27 cellular contexts compared by ENCODE assay signal in genomic region chr2:98825043-98825350, GRCh38.
A peak's percentile ranks its signal among the peaks of the same experiment; 100 is the strongest.
DNase-seq lines count a peak whose midpoint lies in the region; ATAC-seq, FAIRE-seq and TF ChIP-seq lines count a peak whose summit lies in the region.
"Had no signal": no experiment of that assay in that cellular context is flagged by ENCODE, and none has a peak within 500 bp of the region (broad histone marks: within the 10 kb centered on the region; RNA-seq: fewer than 3 reads in every experiment).

No MANE protein-coding gene starts in this region.

- no peak overlapping the region for H3K4me3 Mint-ChIP-seq in CD4-positive, alpha-beta memory T cell
- H3K4me3 Mint-ChIP-seq: activated CD8-positive, alpha-beta T cell treated with anti-CD3 and anti-CD28 coated beads, Interleukin-2, amount 10 ng/mL, durations not matched to agents 7 days and 5 days had no signal

- peaks cover 0 to 1% of the 10 kb centered on the region in 2 donors for H3K27me3 Mint-ChIP-seq in CD4-positive, alpha-beta memory T cell
- H3K27me3 Mint-ChIP-seq: central memory CD8-positive, alpha-beta T cell had no signal

- H3K4me2 ChIP-seq in BLaER1 treated with 17β-estradiol and CSF1 and Interleukin-3, amounts not matched to agents 10 nM and 100 nM: peak overlapping the region in 7 of 11 experiments; percentile 7 to 79 (median 62); a peak in 10 of 22 replicates
- H3K4me2 ChIP-seq: BLaER1 had no signal

- H3K4me3 ChIP-seq in BLaER1 treated with 17β-estradiol and CSF1 and Interleukin-3, amounts not matched to agents 10 nM and 100 nM: no peak overlapping the region
- no peak overlapping the region for H3K4me3 ChIP-seq in CD4-positive, alpha-beta memory T cell (ENCODE audit: low read length in 2 of 2)
- H3K4me3 ChIP-seq in dorsolateral prefrontal cortex (no peak overlapping the region), gastrocnemius medialis (no peak overlapping the region), small intestine (ENCODE audit: low read depth in 1 of 2, low read length in 2 of 2) (no peak overlapping the region)
- H3K4me3 ChIP-seq: BLaER1, Peyer's patch, skin epidermis had no signal

- CTCF ChIA-PET in CD4-positive, alpha-beta memory T cell (lab: Charles Lee; ENCODE audit: partially characterized antibody): interaction anchor here (2.0 to 6.7 kb wide), 2 partner anchors 54 to 98 kb away, joined by 4 to 30 read pairs; no protein-coding TSS in a partner anchor

- H3K9ac ChIP-seq in BLaER1 treated with 17β-estradiol and CSF1 and Interleukin-3, amounts not matched to agents 10 nM and 100 nM: peak overlapping the region in 1 of 11 experiments; percentile 17; a peak in 2 of 22 replicates
- H3K9ac ChIP-seq: BLaER1 had no signal

- H3K27ac Mint-ChIP-seq in CD4-positive, alpha-beta memory T cell: peak overlapping the region in 6 of 7 donors; percentile 35 to 93 (median 66)
- H3K27ac Mint-ChIP-seq: activated CD8-positive, alpha-beta T cell treated with anti-CD3 and anti-CD28 coated beads, Interleukin-2, amount 10 ng/mL, durations not matched to agents 7 days and 5 days had no signal

- ATAC-seq in gastrocnemius medialis: no peak
- ATAC-seq in GM18909 (IDR thresholded peaks at IDR 0.05; ENCODE audit: poor library complexity, unreplicated experiment): no peak
- ATAC-seq: activated CD8-positive, alpha-beta T cell treated with anti-CD3 and anti-CD28 coated beads, Interleukin-2, amount 10 ng/mL, durations not matched to agents 7 days and 5 days; activated naive CD4-positive, alpha-beta T cell treated with anti-CD3 and anti-CD28 coated beads, Interleukin-2, amount 50 U/mL, for 72 hours; HCT116 had no signal

- peaks cover 45 to 78% (median 60%) of the 10 kb centered on the region in 4 donors for H3K4me1 Mint-ChIP-seq in CD4-positive, alpha-beta memory T cell

- H3K4me1 ChIP-seq in BLaER1 treated with 17β-estradiol and CSF1 and Interleukin-3, amounts not matched to agents 10 nM and 100 nM: peaks cover 17 to 39% (median 31%) of the 10 kb centered on the region in 10 experiments
- H3K4me1 ChIP-seq in CD4-positive, alpha-beta memory T cell (ENCODE audit: insufficient read depth, low read length): peaks cover 44% of the 10 kb centered on the region
- H3K4me1 ChIP-seq in gastrocnemius medialis (peaks cover 0 to 21% of the 10 kb centered on the region in 2 donors), small intestine (ENCODE audit: control insufficient read depth in 2 of 2, insufficient read depth in 1 of 2, low read depth in 1 of 2, low read length in 1 of 2) (peaks cover 0 to 3% of the 10 kb centered on the region in 2 donors)

- TF ChIP-seq POLR2A in gastrocnemius medialis (IDR thresholded peaks at IDR 0.05): no peak

- H3K36me3 Mint-ChIP-seq in CD4-positive, alpha-beta memory T cell: peaks cover 0 to 3% of the 10 kb centered on the region in 2 donors

- intact Hi-C loops in CD4-positive, alpha-beta memory T cell (cut with micrococcal nuclease): no loop called here
- intact Hi-C loops in dorsolateral prefrontal cortex (cut with DNase I): no loop called here
- intact Hi-C loops in gastrocnemius medialis (cut with DNase I; ENCODE audit: low total_unique reads): no loop called here

- in situ Hi-C loops in gastrocnemius medialis (cut with MboI; ENCODE audit: low sequenced_read_pairs in 4 of 4): loop anchor here in 2 of 4 donors (25.0 kb wide), 1 partner anchor 413 kb away; no protein-coding TSS in a partner anchor

- H4K20me1 ChIP-seq in BLaER1 treated with 17β-estradiol and CSF1 and Interleukin-3, amounts not matched to agents 10 nM and 100 nM: no peaks in the 10 kb centered on the region
- H4K20me1 ChIP-seq: BLaER1 had no signal

- peak overlapping the region in 5 of 11 experiments; percentile 13 to 63 (median 44); a peak in 7 of 22 replicates for H3K27ac ChIP-seq in BLaER1 treated with 17β-estradiol and CSF1 and Interleukin-3, amounts not matched to agents 10 nM and 100 nM
- no peak overlapping the region for H3K27ac ChIP-seq in CD4-positive, alpha-beta memory T cell (ENCODE audit: low read depth, low read length)
- H3K27ac ChIP-seq in dorsolateral prefrontal cortex: peak overlapping the region in 32 of 59 donors; percentile 4 to 86 (median 40)
- peak overlapping the region; percentile 32 to 80 (median 76) for H3K27ac ChIP-seq in gastrocnemius medialis
- H3K27ac ChIP-seq in small intestine (ENCODE audit: low read depth in 1 of 2, low read length in 1 of 2): peak overlapping the region in 1 of 2 donors; percentile 15
- H3K27ac ChIP-seq: BLaER1 had no signal

- no peaks in the 10 kb centered on the region for H3K9me3 Mint-ChIP-seq in CD4-positive, alpha-beta memory T cell
- H3K9me3 Mint-ChIP-seq: activated naive CD4-positive, alpha-beta T cell treated with anti-CD3 and anti-CD28 coated beads, Interleukin-2, amount 50 U/mL, for 72 hours; central memory CD8-positive, alpha-beta T cell had no signal

- TF ChIP-seq CTCF in dorsolateral prefrontal cortex (IDR thresholded peaks at IDR 0.05 in 54 of 56, conservative IDR thresholded peaks at IDR 0.05 in 2 of 56; ENCODE audit: low read depth in 1 of 56, partially characterized antibody in 56 of 56): no peak
- no peak for TF ChIP-seq CTCF in gastrocnemius medialis (IDR thresholded peaks at IDR 0.05 in 4 of 5, conservative IDR thresholded peaks at IDR 0.05 in 1 of 5)

- H3K9me3 ChIP-seq in BLaER1 treated with 17β-estradiol and CSF1 and Interleukin-3, amounts not matched to agents 10 nM and 100 nM (replicated peaks in 1 of 11): peaks cover 8 to 27% (median 20%) of the 10 kb centered on the region in 11 experiments; a peak in 21 of 22 replicates
- H3K9me3 ChIP-seq in CD4-positive, alpha-beta memory T cell (ENCODE audit: control insufficient read depth in 1 of 2, low read length in 2 of 2): no peaks in the 10 kb centered on the region
- H3K9me3 ChIP-seq in gastrocnemius medialis: no peaks in the 10 kb centered on the region
- no peaks in the 10 kb centered on the region for H3K9me3 ChIP-seq in small intestine (ENCODE audit: control insufficient read depth, low read depth)
- H3K9me3 ChIP-seq: Peyer's patch had no signal

- DNase-seq in CD4-positive, alpha-beta memory T cell: no peak
- DNase-seq in dorsolateral prefrontal cortex (no peak), gastrocnemius medialis (no peak), SKM-1 (lab: John Stamatoyannopoulos, UW; ENCODE audit: unreplicated experiment) (no peak), COR-L47 (lab: John Stamatoyannopoulos, UW) (no peak), small intestine (no peak)
- DNase-seq: activated CD4-positive, alpha-beta T cell treated with anti-CD3 and anti-CD28 coated beads for 1 hour; activated CD8-positive, alpha-beta T cell treated with anti-CD3 and anti-CD28 coated beads, Interleukin-2, amount 10 ng/mL, durations not matched to agents 7 days and 5 days; kidney; MM.1S; NCI-H1417; NCI-H2029 treated with DMSO at 0.1 percent for 48 hours; NCI-H2227 treated with DMSO at 0.1 percent for 48 hours; NCI-H69; nucleus accumbens; Peyer's patch; stimulated activated CD4-positive, alpha-beta T cell treated with anti-CD3 and anti-CD28 coated beads, Interleukin-1b, Interleukin-23, amount 100 ng/mL, for 48 hours; stimulated activated CD8-positive, alpha-beta memory T cell treated with anti-CD3 and anti-CD28 coated beads, Interleukin-4, amount 100 ng/mL, for 48 hours had no signal

- H3K36me3 ChIP-seq in BLaER1 treated with 17β-estradiol and CSF1 and Interleukin-3, amounts not matched to agents 10 nM and 100 nM: no peaks in the 10 kb centered on the region; a peak in 1 of 22 replicates
- H3K36me3 ChIP-seq in CD4-positive, alpha-beta memory T cell (ENCODE audit: insufficient read depth, low read length): no peaks in the 10 kb centered on the region
- H3K36me3 ChIP-seq in gastrocnemius medialis (no peaks in the 10 kb centered on the region), small intestine (ENCODE audit: control insufficient read depth in 2 of 2, insufficient read depth in 2 of 2, low read length in 2 of 2) (no peaks in the 10 kb centered on the region)
- H3K36me3 ChIP-seq: BLaER1 had no signal

- FAIRE-seq in small intestine (lab: Jason Lieb, UNC): no peak
- FAIRE-seq: astrocyte, D721Med, kidney had no signal

- no peaks in the 10 kb centered on the region for H3K27me3 ChIP-seq in BLaER1 treated with 17β-estradiol and CSF1 and Interleukin-3, amounts not matched to agents 10 nM and 100 nM
- H3K27me3 ChIP-seq in CD4-positive, alpha-beta memory T cell (ENCODE audit: insufficient read depth, low read length): no peaks in the 10 kb centered on the region
- H3K27me3 ChIP-seq in dorsolateral prefrontal cortex (peaks cover 0 to 3% (median 0%) of the 10 kb centered on the region in 45 donors), gastrocnemius medialis (peaks cover 9 to 27% (median 23%) of the 10 kb centered on the region in 3 donors), small intestine (ENCODE audit: control insufficient read depth in 2 of 2, insufficient read depth in 2 of 2, low read length in 2 of 2) (no peaks in the 10 kb centered on the region)
- H3K27me3 ChIP-seq: BLaER1, Peyer's patch had no signal

- 93 to 96% (median 93%) methylated on average over 3 of the region's 3 CpGs for WGBS in small intestine, 3 donors

- POLR2A ChIA-PET in CD4-positive, alpha-beta memory T cell (lab: Charles Lee; ENCODE audit: partially characterized antibody): interaction anchor here (1.0 to 19.4 kb wide), 3 partner anchors 53 to 169 kb away, joined by 4 to 209 read pairs (median 55); partner anchors contain the start of gene MGAT4A
